ENCODE assay signal across 8 cellular contexts in the genomic region with DNA sequence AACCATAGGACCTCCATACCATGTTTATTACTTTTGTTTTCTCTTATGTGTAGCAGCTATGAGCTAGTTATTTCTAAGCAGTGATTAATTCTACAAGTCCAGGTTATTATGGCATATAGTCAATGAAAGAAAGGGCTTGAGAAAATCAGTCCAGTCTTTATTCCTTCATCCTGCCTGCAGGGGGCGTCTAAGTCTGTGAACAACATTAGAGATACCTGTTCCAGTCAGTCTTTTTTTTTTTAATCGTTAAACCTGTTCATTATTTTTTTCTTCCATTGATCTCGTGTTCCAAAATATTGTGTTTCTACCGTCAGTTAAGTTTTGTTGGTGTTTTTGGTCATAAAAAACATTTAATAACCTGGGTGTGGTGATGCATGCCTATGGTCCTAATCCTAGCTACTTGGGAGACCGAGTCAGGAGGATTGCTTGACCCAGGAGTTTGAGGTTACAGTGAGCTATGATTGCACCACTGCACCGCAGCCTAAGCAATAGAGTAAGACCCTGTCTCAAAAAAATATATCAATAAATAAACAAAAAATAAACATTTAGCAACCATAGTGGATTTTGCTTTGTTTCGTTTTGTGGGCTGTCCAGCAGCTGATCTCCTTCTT. TPM values are rescaled to one million over a fixed set of nuclear protein-coding genes. Genes with fewer than 3 reads are reported as not detected.
DNase-seq lines count a peak whose midpoint lies in the region; ATAC-seq and TF ChIP-seq lines count a peak whose summit lies in the region.

No MANE protein-coding gene starts in this region.

- TF ChIP-seq CTCF in GM10248 (IDR thresholded peaks at IDR 0.05; ENCODE audit: control extremely low read depth, extremely low read depth, low read depth, missing control alignments) = peak; percentile 67

- peaks cover 10 to 18% (median 17%) of the 10 kb centered on the region in 3 donors for H3K4me1 Mint-ChIP-seq in T-cell
- H3K4me1 Mint-ChIP-seq in activated naive CD8-positive, alpha-beta T cell treated with anti-CD3 and anti-CD28 coated beads, Interleukin-2, amount 50 U/mL, for 24 hours = peaks cover 35% of the 10 kb centered on the region

- no peaks in the 10 kb centered on the region for H3K27me3 Mint-ChIP-seq in T-cell
- H3K27me3 Mint-ChIP-seq in activated naive CD8-positive, alpha-beta T cell treated with anti-CD3 and anti-CD28 coated beads, Interleukin-2, amount 50 U/mL, for 24 hours = no peaks in the 10 kb centered on the region

- no peaks in the 10 kb centered on the region for H3K36me3 Mint-ChIP-seq in T-cell
- H3K36me3 Mint-ChIP-seq in activated naive CD8-positive, alpha-beta T cell treated with anti-CD3 and anti-CD28 coated beads, Interleukin-2, amount 50 U/mL, for 24 hours (ENCODE audit: low read depth) = peaks cover 3% of the 10 kb centered on the region

- POLR2A ChIA-PET in GM10248 (lab: Yijun Ruan, JAX) (no interaction called here), T-cell (lab: Charles Lee) (interaction anchor here (0.6 kb wide), 2 partner anchors 328 to 330 kb away, joined by 7 read pairs; no protein-coding TSS in a partner anchor)

- DNase-seq in GM10248 (ENCODE audit: extremely low spot score) (peak; percentile 56), NCI-H1105 (lab: John Stamatoyannopoulos, UW) (peak; percentile 56), T-cell (peak; percentile 46 to 89 (median 71)), iPS-NIHi11 (ENCODE audit: low spot score) (peak; percentile 70), KG1 (lab: John Stamatoyannopoulos, UW) (no peak)
- DNase-seq in activated naive CD8-positive, alpha-beta T cell treated with anti-CD3 and anti-CD28 coated beads, Interleukin-2, amount 50 U/mL, for 24 hours = peak; percentile 85
- peak; percentile 62 to 78 (median 68) for DNase-seq in stimulated activated CD4-positive, alpha-beta T cell treated with anti-CD3 and anti-CD28 coated beads, Interleukin-1b, Interleukin-23, amount 100 ng/mL, for 24 hours (ENCODE audit: low read depth in 4 of 4, low spot score in 1 of 4)

- no peak overlapping the region for H3K27ac Mint-ChIP-seq in T-cell
- no peak overlapping the region for H3K27ac Mint-ChIP-seq in activated naive CD8-positive, alpha-beta T cell treated with anti-CD3 and anti-CD28 coated beads, Interleukin-2, amount 50 U/mL, for 24 hours

- H3K4me3 Mint-ChIP-seq in T-cell = no peak overlapping the region
- H3K4me3 Mint-ChIP-seq in activated naive CD8-positive, alpha-beta T cell treated with anti-CD3 and anti-CD28 coated beads, Interleukin-2, amount 50 U/mL, for 24 hours = no peak overlapping the region

- H3K9me3 Mint-ChIP-seq in T-cell = no peaks in the 10 kb centered on the region
- H3K9me3 Mint-ChIP-seq in activated naive CD8-positive, alpha-beta T cell treated with anti-CD3 and anti-CD28 coated beads, Interleukin-2, amount 50 U/mL, for 24 hours = peaks cover 3% of the 10 kb centered on the region

- CTCF ChIA-PET in GM10248 (lab: Yijun Ruan, JAX) = interaction anchor here (0.6 to 7.9 kb wide), 46 partner anchors 9 to 404 kb away, joined by 3 to 67 read pairs (median 4); partner anchors contain the start of genes CD2 and TTF2
- CTCF ChIA-PET in T-cell (lab: Charles Lee) = interaction anchor here (0.5 to 3.2 kb wide), 19 partner anchors 9 to 891 kb away, joined by 3 to 13 read pairs (median 4); partner anchors contain the start of gene TTF2 (in 1 of the 2)

- ATAC-seq in T-cell (replicated peaks in 1 of 4) = peak; percentile 61 to 68 (median 62)
- ATAC-seq in activated naive CD8-positive, alpha-beta T cell treated with anti-CD3 and anti-CD28 coated beads, Interleukin-2, amount 50 U/mL, for 24 hours = peak; percentile 62
- no peak for ATAC-seq in GM21367 (IDR thresholded peaks at IDR 0.05; ENCODE audit: unreplicated experiment)

RNA-seq across cellular contexts. Expression of gene CD2, which starts 29.4 kb away (rescaled TPM):
- 100 to 1,000 TPM; 119 to 209 (median 158) TPM for total RNA-seq in T-cell

RNA-seq across cellular contexts. Expression of gene IGSF3, which starts 57.3 kb away (rescaled TPM):
- under 1 TPM in 4 of 5 donors, not detected in 1; 0.05 to 0.30 (median 0.24) TPM for total RNA-seq in T-cell
